ENCODE assay signal across 22 cellular contexts in the genomic region with DNA sequence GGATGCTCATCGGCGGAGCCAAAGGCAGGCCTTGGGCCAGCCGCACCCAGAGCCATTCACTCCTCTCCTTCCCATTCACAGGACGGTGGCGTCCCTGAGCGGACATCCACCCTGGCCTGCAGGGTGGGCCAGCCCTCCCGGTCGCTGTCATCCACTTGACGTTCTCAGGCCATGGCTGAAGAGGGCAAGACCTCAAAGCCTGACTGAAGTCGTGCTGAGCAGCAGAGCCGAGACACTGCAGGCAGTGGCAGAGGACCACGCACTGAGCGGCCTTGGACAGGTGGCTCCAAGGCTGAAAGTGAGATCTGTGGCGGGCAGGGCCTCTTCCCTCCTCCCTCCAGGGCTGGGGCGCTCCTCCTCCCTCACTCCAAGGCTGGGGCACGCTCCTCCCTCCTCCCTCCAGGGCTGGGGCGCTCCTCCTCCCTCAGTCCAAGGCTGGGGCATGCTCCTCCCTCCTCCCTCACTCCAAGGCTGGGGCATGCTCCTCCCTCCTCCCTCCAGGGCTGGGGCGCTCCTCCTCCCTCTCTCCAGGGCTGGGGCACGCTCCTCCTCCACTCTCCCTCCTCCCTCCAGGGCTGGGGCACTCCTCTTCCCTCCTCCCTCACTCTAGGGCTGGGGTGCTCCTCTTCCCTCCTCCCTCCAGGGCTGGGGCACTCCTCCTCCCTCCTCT.
"Had no signal": no experiment of that assay in that cellular context is flagged by ENCODE, and none has a peak within 500 bp of the region (broad histone marks: within the 10 kb centered on the region; RNA-seq: fewer than 3 reads in every experiment).

No MANE protein-coding gene starts in this region.

- H3K27ac ChIP-seq: colonic mucosa, dorsolateral prefrontal cortex, esophagus muscularis mucosa, right atrium auricular region, suprapubic skin, tibial nerve, WERI-Rb-1 had no signal

- H3K9me3 ChIP-seq: colonic mucosa, esophagus muscularis mucosa, gastrocnemius medialis, right atrium auricular region, suprapubic skin, tibial nerve had no signal

- DNase-seq: activated CD4-positive, alpha-beta T cell treated with anti-CD3 and anti-CD28 coated beads for 1 hour; activated CD4-positive, alpha-beta T cell treated with anti-CD3 and anti-CD28 coated beads, Interleukin-2, amount 50 U/mL, for 1 hour; activated CD8-positive, alpha-beta T cell treated with anti-CD3 and anti-CD28 coated beads, Interleukin-2, amount 10 ng/mL, durations not matched to agents 7 days and 5 days; activated naive CD4-positive, alpha-beta T cell; activated naive CD8-positive, alpha-beta T cell treated with anti-CD3 and anti-CD28 coated beads, Interleukin-2, amount 10 ng/mL, durations not matched to agents 7 days and 5 days; colonic mucosa; dorsolateral prefrontal cortex; effector memory CD8-positive, alpha-beta T cell; gastrocnemius medialis; left ventricle myocardium superior; midbrain; natural killer cell; stimulated activated CD4-positive, alpha-beta T cell treated with anti-CD3 and anti-CD28 coated beads, Interleukin-4, amount 100 ng/mL, for 4 hours; stimulated activated naive CD8-positive, alpha-beta T cell treated with anti-CD3 and anti-CD28 coated beads, Interleukin-15, amount 100 ng/mL, for 72 hours; WERI-Rb-1 had no signal

- H3K4me3 Mint-ChIP-seq: activated CD8-positive, alpha-beta T cell treated with anti-CD3 and anti-CD28 coated beads, Interleukin-2, amount 10 ng/mL, durations not matched to agents 7 days and 5 days; activated naive CD8-positive, alpha-beta T cell treated with anti-CD3 and anti-CD28 coated beads, Interleukin-2, amount 10 ng/mL, durations not matched to agents 7 days and 5 days; effector memory CD8-positive, alpha-beta T cell; natural killer cell; stimulated activated naive CD8-positive, alpha-beta T cell treated with anti-CD3 and anti-CD28 coated beads, Interleukin-15, amount 100 ng/mL, for 72 hours; T-helper 2 cell treated with Interferon-gamma antibody and Interleukin-4, amounts not matched to agents 5 μg/mL and 100 μg/mL, for 36 hours had no signal

- ATAC-seq: activated CD8-positive, alpha-beta T cell treated with anti-CD3 and anti-CD28 coated beads, Interleukin-2, amount 10 ng/mL, durations not matched to agents 7 days and 5 days; effector memory CD8-positive, alpha-beta T cell; gastrocnemius medialis; left ventricle myocardium superior; natural killer cell; stimulated activated naive CD8-positive, alpha-beta T cell treated with anti-CD3 and anti-CD28 coated beads, Interleukin-15, amount 100 ng/mL, for 72 hours had no signal

- H3K36me3 ChIP-seq: colonic mucosa, gastrocnemius medialis, right atrium auricular region, WERI-Rb-1 had no signal

- H3K9me3 Mint-ChIP-seq: activated naive CD8-positive, alpha-beta T cell treated with anti-CD3 and anti-CD28 coated beads, Interleukin-2, amount 10 ng/mL, durations not matched to agents 7 days and 5 days; activated T-helper 2 cell treated with anti-CD3 and anti-CD28 coated beads, Interferon-gamma antibody, Interleukin-2, Interleukin-4, amounts not matched to agents 10 μg/mL and 5 μg/mL and 100 μg/mL, durations not matched to agents 14 hours and 24 hours and 36 hours; effector memory CD8-positive, alpha-beta T cell; natural killer cell; stimulated activated naive CD8-positive, alpha-beta T cell treated with anti-CD3 and anti-CD28 coated beads, Interleukin-15, amount 100 ng/mL, for 72 hours; T-helper 2 cell treated with Interferon-gamma antibody and Interleukin-4, amounts not matched to agents 5 μg/mL and 100 μg/mL, for 36 hours had no signal

- H3K27me3 ChIP-seq: colonic mucosa, dorsolateral prefrontal cortex, esophagus muscularis mucosa, gastrocnemius medialis, right atrium auricular region, suprapubic skin, tibial nerve had no signal

- H3K27me3 Mint-ChIP-seq: activated naive CD8-positive, alpha-beta T cell treated with anti-CD3 and anti-CD28 coated beads, Interleukin-2, amount 10 ng/mL, durations not matched to agents 7 days and 5 days; effector memory CD8-positive, alpha-beta T cell; stimulated activated naive CD8-positive, alpha-beta T cell treated with anti-CD3 and anti-CD28 coated beads, Interleukin-15, amount 100 ng/mL, for 72 hours had no signal

- H3K27ac Mint-ChIP-seq: activated CD8-positive, alpha-beta T cell treated with anti-CD3 and anti-CD28 coated beads, Interleukin-2, amount 10 ng/mL, durations not matched to agents 7 days and 5 days; activated naive CD8-positive, alpha-beta T cell treated with anti-CD3 and anti-CD28 coated beads, Interleukin-2, amount 10 ng/mL, durations not matched to agents 7 days and 5 days; activated T-helper 2 cell treated with anti-CD3 and anti-CD28 coated beads, Interferon-gamma antibody, Interleukin-2, Interleukin-4, amounts not matched to agents 10 μg/mL and 5 μg/mL and 100 μg/mL, durations not matched to agents 14 hours and 24 hours and 36 hours; progenitor cell of endocrine pancreas; T-helper 2 cell treated with Interferon-gamma antibody and Interleukin-4, amounts not matched to agents 5 μg/mL and 100 μg/mL, for 36 hours had no signal

- H3K4me3 ChIP-seq: colonic mucosa, dorsolateral prefrontal cortex, esophagus muscularis mucosa, gastrocnemius medialis, right atrium auricular region, suprapubic skin, tibial nerve had no signal

- H3K36me3 Mint-ChIP-seq: natural killer cell had no signal
